Comparison of ENCODE assay signal across 8 cellular contexts in the genomic region with DNA sequence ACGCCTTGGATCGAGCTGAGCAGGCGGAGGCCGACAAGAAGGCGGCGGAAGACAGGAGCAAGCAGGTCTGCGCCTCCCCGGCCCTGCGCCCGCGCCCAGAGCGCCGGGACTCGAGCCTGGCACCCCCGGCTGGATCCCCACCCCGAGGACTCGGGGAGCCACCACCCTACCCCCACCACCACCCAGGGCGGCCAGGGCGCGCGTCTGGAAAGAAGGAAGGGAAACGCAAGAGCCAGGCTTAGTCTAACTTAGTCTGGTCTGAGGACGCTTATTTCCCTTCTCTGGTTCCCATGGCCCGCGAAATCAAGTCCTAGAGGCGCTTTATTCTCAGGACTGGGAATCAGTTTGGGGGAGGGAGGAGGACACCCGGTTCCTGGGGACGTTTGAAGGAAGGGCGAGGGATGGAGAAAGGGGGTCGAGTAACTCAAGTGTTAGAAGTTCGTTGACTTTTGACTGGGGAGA. TPM values are rescaled to one million over a fixed set of nuclear protein-coding genes. Genes with fewer than 3 reads are reported as not detected.
DNase-seq lines count a peak whose midpoint lies in the region; ATAC-seq, FAIRE-seq and TF ChIP-seq lines count a peak whose summit lies in the region.

No MANE protein-coding gene starts in this region.

- H3K4me3 ChIP-seq in heart left ventricle (peak overlapping the region; percentile 54 to 95 (median 85)), rectal smooth muscle tissue (ENCODE audit: low read length) (peak overlapping the region; percentile 86)

- H3K27ac Mint-ChIP-seq in activated B cell treated with CpG ODN at 0.5 μM for 24 hours, result no peak overlapping the region

- H3K4me1 Mint-ChIP-seq in activated B cell treated with CpG ODN at 0.5 μM for 24 hours, result peaks cover 18% of the 10 kb centered on the region

- no peak for FAIRE-seq in GM12892 (lab: Jason Lieb, UNC)

- in situ Hi-C loops in GM13976 (cut with MboI; ENCODE audit: low sequenced_read_pairs, unreplicated experiment), result no loop called here

- H3K27ac ChIP-seq in heart left ventricle (peak overlapping the region; percentile 88 to 99 (median 96)), rectal smooth muscle tissue (ENCODE audit: low read depth, low read length) (peak overlapping the region; percentile 98)

- peak overlapping the region; percentile 67 for H3K4me3 Mint-ChIP-seq in activated B cell treated with CpG ODN at 0.5 μM for 24 hours

- intact Hi-C loops in activated B cell treated with CpG ODN at 0.5 μM for 24 hours (cut with micrococcal nuclease), result no loop called here
- intact Hi-C loops in heart left ventricle (cut with DNase I), result loop anchor here (2.0 to 10.0 kb wide), 9 partner anchors 41 to 261 kb away; no protein-coding TSS in a partner anchor

- peak; percentile 41 for DNase-seq in GM13976 (ENCODE audit: low spot score)
- no peak for DNase-seq in activated B cell treated with CpG ODN at 0.5 μM for 24 hours
- peak in 2 of 5 donors; percentile 44 to 69 for DNase-seq in heart left ventricle
- DNase-seq in NK-92 (lab: John Stamatoyannopoulos, UW; ENCODE audit: unreplicated experiment), result no peak
- DNase-seq in GM12892 (ENCODE audit: insufficient read length), result no peak
- no peak for DNase-seq in cerebellum (ENCODE audit: low spot score)

- peak; percentile 6 for ATAC-seq in activated B cell treated with CpG ODN at 0.5 μM for 24 hours (ENCODE audit: low read depth)
- peak in 2 of 4 donors; percentile 2 to 7 for ATAC-seq in heart left ventricle
- ATAC-seq in HG02938 (IDR thresholded peaks at IDR 0.05; ENCODE audit: unreplicated experiment), result no peak

- H3K27me3 Mint-ChIP-seq in activated B cell treated with CpG ODN at 0.5 μM for 24 hours, result peaks cover 49% of the 10 kb centered on the region

- no peak for TF ChIP-seq CTCF in GM13976 (IDR thresholded peaks at IDR 0.05; ENCODE audit: borderline replicate concordance, control extremely low read depth, extremely low read depth, insufficient read depth, missing control alignments)
- no peak for TF ChIP-seq CTCF in activated B cell treated with CpG ODN at 0.5 μM for 24 hours (IDR thresholded peaks at IDR 0.05)
- TF ChIP-seq CTCF in heart left ventricle (IDR thresholded peaks at IDR 0.05), result no peak

- 0 to 1% (median 1%) methylated on average over 26 to 31 of the region's 31 CpGs for WGBS in heart left ventricle, 4 donors

- H3K4me1 ChIP-seq in heart left ventricle (peaks cover 0 to 45% (median 14%) of the 10 kb centered on the region in 12 donors), rectal smooth muscle tissue (ENCODE audit: control insufficient read depth, insufficient read depth, low read length) (peaks cover 17% of the 10 kb centered on the region)

- POLR2A ChIA-PET in activated B cell treated with CpG ODN at 0.5 μM for 24 hours (lab: Charles Lee), result no interaction called here

- no peaks in the 10 kb centered on the region for H3K9me3 ChIP-seq in heart left ventricle

- H3K9me3 Mint-ChIP-seq in activated B cell treated with CpG ODN at 0.5 μM for 24 hours, result no peaks in the 10 kb centered on the region

- H3K36me3 ChIP-seq in heart left ventricle (peaks cover 0 to 38% (median 19%) of the 10 kb centered on the region in 9 donors), rectal smooth muscle tissue (ENCODE audit: control insufficient read depth, insufficient read depth, low read length) (peaks cover 18% of the 10 kb centered on the region)

- CTCF ChIA-PET in activated B cell treated with CpG ODN at 0.5 μM for 24 hours (lab: Charles Lee), result no interaction called here

- TF ChIP-seq POLR2A in heart left ventricle (IDR thresholded peaks at IDR 0.05) (no peak), GM12892 (IDR thresholded peaks at IDR 0.05; ENCODE audit: low read depth, low read length) (no peak)

- H3K27me3 ChIP-seq in heart left ventricle (peaks cover 0 to 70% (median 0%) of the 10 kb centered on the region in 9 donors), rectal smooth muscle tissue (ENCODE audit: control insufficient read depth, insufficient read depth, low read length) (peaks cover 6% of the 10 kb centered on the region)

- no peaks in the 10 kb centered on the region for H3K36me3 Mint-ChIP-seq in activated B cell treated with CpG ODN at 0.5 μM for 24 hours (ENCODE audit: low read depth)

- peak overlapping the region; percentile 91 for H3K9ac ChIP-seq in rectal smooth muscle tissue (ENCODE audit: low read length)

RNA-seq across cellular contexts. Expression of a gene that starts 0.4 kb away (rescaled TPM):
- total RNA-seq in activated B cell treated with CpG ODN at 0.5 μM for 24 hours (7.8 TPM in 2 replicates), heart left ventricle (over 10,000 TPM in 7 of 9 donors, 1,000 to 10,000 TPM in 2; 9,722 to 18,689 (median 13,330) TPM), cerebellum (119 TPM)
- over 10,000 TPM; 13,651 to 16,217 TPM for polyA plus RNA-seq in heart left ventricle
- polyA plus RNA-seq in GM12892 (2012; ENCODE audit: missing spikeins), result 1.4 TPM

Comparison
In these comparisons a context has a peak if more than half of its experiments do, and no peak if none do; other contexts are left out.
1. RNA of a gene that starts 0.4 kb away (total RNA-seq): 9,722 to 18,689 TPM in heart left ventricle; 119 TPM in cerebellum (single experiment) and 7.8 TPM in activated B cell treated with CpG ODN at 0.5 μM for 24 hours; every median in the first group is over 10 times any median in the second.